30 cellular contexts compared by ENCODE assay signal in the genomic region with DNA sequence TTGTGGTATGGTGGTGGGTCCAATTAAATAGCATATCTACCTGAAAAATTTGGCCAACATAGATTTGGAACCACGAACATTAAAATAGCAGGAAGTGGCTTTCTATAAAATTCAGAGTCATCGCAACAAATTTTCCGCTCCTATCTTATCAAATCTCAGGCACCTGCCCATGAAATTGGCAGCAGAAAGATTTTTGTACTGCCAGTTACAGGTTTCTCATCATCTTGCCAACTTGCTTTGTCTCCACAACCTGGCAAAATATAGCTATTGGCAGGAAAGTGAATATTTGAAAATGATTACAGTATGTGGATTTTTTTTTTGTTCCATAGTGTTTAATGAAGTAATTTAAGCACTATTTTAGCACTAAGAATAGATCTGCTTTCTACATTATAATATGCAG.
"Had no signal": no experiment of that assay in that cellular context is flagged by ENCODE, and none has a peak within 500 bp of the region (broad histone marks: within the 10 kb centered on the region; RNA-seq: fewer than 3 reads in every experiment).

No MANE protein-coding gene starts in this region.

- H3K36me3 Mint-ChIP-seq: naive B cell; stimulated activated memory B cell treated with anti-CD40 and anti-IgM and Interleukin-4, amounts not matched to agents 10 μg/mL and 1 μg/mL and 100 μg/mL, for 72 hours had no signal

- H3K27ac Mint-ChIP-seq: dendritic cell treated with granulocyte-macrophage colony-stimulating factor and Interleukin-4, amounts not matched to agents 40 ng/mL and 50 ng/mL, for 4 days; endodermal cell; mesothelial cell of epicardium; naive B cell; natural killer cell treated with Interleukin-12 subunit alpha and Interleukin-12 subunit beta and Interleukin-15 and Interleukin-18, amount 100 ng/mL, for 72 hours; stimulated activated memory B cell treated with anti-CD40 and anti-IgM and Interleukin-4, amounts not matched to agents 10 μg/mL and 1 μg/mL and 100 μg/mL, for 72 hours had no signal

- H3K4me3 Mint-ChIP-seq: dendritic cell treated with granulocyte-macrophage colony-stimulating factor and Interleukin-4, amounts not matched to agents 40 ng/mL and 50 ng/mL, for 4 days; endodermal cell; mesothelial cell of epicardium; naive B cell; natural killer cell treated with Interleukin-12 subunit alpha and Interleukin-12 subunit beta and Interleukin-15 and Interleukin-18, amount 100 ng/mL, for 72 hours; neural crest cell; stimulated activated memory B cell treated with anti-CD40 and anti-IgM and Interleukin-4, amounts not matched to agents 10 μg/mL and 1 μg/mL and 100 μg/mL, for 72 hours had no signal

- H3K4me3 ChIP-seq: colonic mucosa, gastrocnemius medialis, lung, mucosa of descending colon, psoas muscle, skin epidermis, spleen, testis, tibial nerve, upper lobe of left lung had no signal

- H3K27ac ChIP-seq: colonic mucosa, epithelial cell of prostate, gastrocnemius medialis, psoas muscle, skin epidermis, spleen, testis, tibial nerve, upper lobe of left lung had no signal

- H3K27me3 Mint-ChIP-seq: dendritic cell treated with granulocyte-macrophage colony-stimulating factor and Interleukin-4, amounts not matched to agents 40 ng/mL and 50 ng/mL, for 4 days; naive B cell; natural killer cell treated with Interleukin-12 subunit alpha and Interleukin-12 subunit beta and Interleukin-15 and Interleukin-18, amount 100 ng/mL, for 72 hours; stimulated activated memory B cell treated with anti-CD40 and anti-IgM and Interleukin-4, amounts not matched to agents 10 μg/mL and 1 μg/mL and 100 μg/mL, for 72 hours had no signal

- H3K27me3 ChIP-seq: colonic mucosa, gastrocnemius medialis, spleen, testis, tibial nerve, upper lobe of left lung had no signal

- H3K36me3 ChIP-seq: colonic mucosa, gastrocnemius medialis, spleen, tibial nerve, upper lobe of left lung had no signal

- ATAC-seq: esophagus mucosa; gastrocnemius medialis; mucosa of descending colon; natural killer cell treated with Interleukin-12 subunit alpha and Interleukin-12 subunit beta and Interleukin-15 and Interleukin-18, amount 100 ng/mL, for 72 hours; psoas muscle; right cardiac atrium; stimulated activated memory B cell treated with anti-CD40 and anti-IgM and Interleukin-4, amounts not matched to agents 10 μg/mL and 1 μg/mL and 100 μg/mL, for 72 hours; stimulated activated naive CD8-positive, alpha-beta T cell treated with anti-CD3 and anti-CD28 coated beads, Interleukin-15, Interleukin-2, amounts not matched to agents 100 U/mL and 50 U/mL, for 24 hours had no signal

- DNase-seq: colonic mucosa; effector CD8-positive, alpha-beta T cell; endodermal cell; foreskin fibroblast; gastrocnemius medialis; head of caudate nucleus; mesenchymal stem cell; mucosa of descending colon; naive B cell; posterior cingulate gyrus; psoas muscle; right cardiac atrium; spleen; stimulated activated CD4-positive, alpha-beta T cell treated with anti-CD3 and anti-CD28 coated beads, Interleukin-4, amount 100 ng/mL, for 4 hours; stimulated activated naive CD8-positive, alpha-beta T cell treated with anti-CD3 and anti-CD28 coated beads, Interleukin-15, Interleukin-2, amounts not matched to agents 100 U/mL and 50 U/mL, for 24 hours; substantia nigra; testis; upper lobe of left lung had no signal

- H3K9me3 ChIP-seq: colonic mucosa, gastrocnemius medialis, psoas muscle, testis, upper lobe of left lung had no signal

- H3K4me1 Mint-ChIP-seq: endodermal cell; naive B cell; neural crest cell; stimulated activated memory B cell treated with anti-CD40 and anti-IgM and Interleukin-4, amounts not matched to agents 10 μg/mL and 1 μg/mL and 100 μg/mL, for 72 hours had no signal

- H3K9me3 Mint-ChIP-seq: endodermal cell had no signal

- FAIRE-seq: keratinocyte, urothelium cell line had no signal

- H3K4me1 ChIP-seq: colonic mucosa, gastrocnemius medialis, psoas muscle, spleen, testis, tibial nerve, upper lobe of left lung had no signal
